ENCODE assay signal across 1 cellular context in genomic region chrX:46204721-46205422, GRCh38.
TF ChIP-seq lines count a peak whose summit lies in the region.

No MANE protein-coding gene starts in this region.

TF ChIP-seq in GM12878, 131 proteins besides CTCF, POLR2A, EP300 and RAD21 (continued from another document):
- TF ChIP-seq IRF5 (IDR thresholded peaks at IDR 0.05; ENCODE audit: borderline replicate concordance) (no peak), RAD51 (IDR thresholded peaks at IDR 0.05) (no peak), JUND (IDR thresholded peaks at IDR 0.05; ENCODE audit: low read depth, low read length) (no peak), CHD1 (IDR thresholded peaks at IDR 0.05; ENCODE audit: low read depth, low read length) (no peak), ASH2L (IDR thresholded peaks at IDR 0.05; ENCODE audit: borderline replicate concordance, low read depth) (no peak), SPI1 (IDR thresholded peaks at IDR 0.05; ENCODE audit: borderline replicate concordance, insufficient read depth, low read depth, low read length) (no peak), HDAC6 (IDR thresholded peaks at IDR 0.05; ENCODE audit: unreplicated experiment) (no peak), REST (IDR thresholded peaks at IDR 0.05; ENCODE audit: low read depth, low read length) (no peak), PML (IDR thresholded peaks at IDR 0.05; ENCODE audit: low read length) (no peak), ZNF207 (IDR thresholded peaks at IDR 0.05; ENCODE audit: borderline replicate concordance) (no peak), SIN3A (IDR thresholded peaks at IDR 0.05; ENCODE audit: low read depth, low read length) (no peak), EGR1 (IDR thresholded peaks at IDR 0.05; ENCODE audit: borderline replicate concordance in 1 of 2, low read depth in 2 of 2, low read length in 2 of 2) (no peak), ZNF592 (IDR thresholded peaks at IDR 0.05) (no peak), SMAD5 (IDR thresholded peaks at IDR 0.05; ENCODE audit: low read depth) (no peak)
